8 cellular contexts compared by ENCODE assay signal in genomic region chr16:29961479-29962343, GRCh38. TPM values are rescaled to one million over a fixed set of nuclear protein-coding genes. Genes with fewer than 3 reads are reported as not detected.
DNase-seq lines count a peak whose midpoint lies in the region; FAIRE-seq and TF ChIP-seq lines count a peak whose summit lies in the region.

TMEM219 (plus strand) TSS chr16:29962079; CDS start chr16:29963144, 1,065 bp downstream.

- peak; percentile 95 for DNase-seq in ELF-1 (ENCODE audit: low read depth, low spot score)
- DNase-seq in H7: peak; percentile 99
- peak; percentile 93 for DNase-seq in MM.1S
- peak; percentile 91 to 98 for DNase-seq in SJSA1 (ENCODE audit: low read depth in 1 of 2, low spot score in 2 of 2)
- DNase-seq in activated naive CD4-positive, alpha-beta T cell (lab: John Stamatoyannopoulos, UW): peak; percentile 78 to 95 (median 85)
- peak; percentile 95 to 98 for DNase-seq in frontal cortex (ENCODE audit: low spot score in 2 of 2)
- DNase-seq in substantia nigra (lab: John Stamatoyannopoulos, UW): peak; percentile 33 to 97 (median 84)

- TF ChIP-seq CTCF in MM.1S (IDR thresholded peaks at IDR 0.05; ENCODE audit: low read length) (peak; percentile 29), neutrophil (IDR thresholded peaks at IDR 0.05) (peak; percentile 79)

- H3K36me3 ChIP-seq in H7 (replicated peaks; ENCODE audit: control insufficient read depth, insufficient read depth, low read length) (no peaks in the 10 kb centered on the region), MM.1S (replicated peaks; ENCODE audit: insufficient read depth, low read length) (no peaks in the 10 kb centered on the region), SJSA1 (no peaks in the 10 kb centered on the region), neutrophil (no peaks in the 10 kb centered on the region)

- H4K20me1 ChIP-seq in MM.1S (ENCODE audit: insufficient read depth, low read length): no peaks in the 10 kb centered on the region

- 0 out of 2 replicates have a peak, but pooled peaks cover 6% of the 10 kb centered on the region for H3F3A ChIP-seq in MM.1S (ENCODE audit: insufficient read depth, low read length)

- FAIRE-seq in frontal cortex (lab: Jason Lieb, UNC): no peak

- H2AFZ ChIP-seq in MM.1S (ENCODE audit: low read length): peak within 1 kb of the TSS; percentile 89

- no peaks in the 10 kb centered on the region for H3K27me3 ChIP-seq in H7 (ENCODE audit: control insufficient read depth, insufficient read depth, low read length)
- H3K27me3 ChIP-seq in MM.1S (replicated peaks; ENCODE audit: insufficient read depth, low read length): no peaks in the 10 kb centered on the region
- H3K27me3 ChIP-seq in SJSA1 (replicated peaks): no peaks in the 10 kb centered on the region
- H3K27me3 ChIP-seq in neutrophil: no peaks in the 10 kb centered on the region

- H3K4me2 ChIP-seq in MM.1S (ENCODE audit: low read depth, low read length): peak within 1 kb of the TSS; percentile 94

- peak within 1 kb of the TSS; percentile 55; the same call in 1 of the 2 replicates for H3K27ac ChIP-seq in MM.1S (ENCODE audit: low read length)
- H3K27ac ChIP-seq in SJSA1: peak within 1 kb of the TSS; percentile 50
- H3K27ac ChIP-seq in neutrophil: peak within 1 kb of the TSS; percentile 83
- H3K27ac ChIP-seq in substantia nigra (ENCODE audit: low read depth, low read length, poor library complexity, severe bottlenecking): peak within 1 kb of the TSS; percentile 94

- H3K79me2 ChIP-seq in MM.1S (ENCODE audit: low read length): no peaks in the 10 kb centered on the region

- H3K9ac ChIP-seq in MM.1S (ENCODE audit: low read length): peak within 1 kb of the TSS; percentile 84

- H3K4me3 ChIP-seq in H7 (ENCODE audit: insufficient read depth, low read depth, low read length) (peak within 1 kb of the TSS; percentile 80), MM.1S (ENCODE audit: low read length) (peak within 1 kb of the TSS; percentile 76), SJSA1 (peak within 1 kb of the TSS; percentile 53), neutrophil (ENCODE audit: low read depth in 1 of 2, low read length in 1 of 2) (peak within 1 kb of the TSS; percentile 78)

- no peaks in the 10 kb centered on the region for H3K9me2 ChIP-seq in MM.1S (replicated peaks; ENCODE audit: insufficient read depth, low read length)

- H3K4me1 ChIP-seq in MM.1S (ENCODE audit: low read length): peaks cover 5% of the 10 kb centered on the region; the same call in 1 of the 2 replicates
- peaks cover 14% of the 10 kb centered on the region for H3K4me1 ChIP-seq in SJSA1 (replicated peaks)
- H3K4me1 ChIP-seq in neutrophil (ENCODE audit: control insufficient read depth in 1 of 2, insufficient read depth in 1 of 2, low read depth in 1 of 2, low read length in 1 of 2): peaks cover 8 to 16% of the 10 kb centered on the region in 2 experiments

- H3K9me3 ChIP-seq in MM.1S (replicated peaks; ENCODE audit: insufficient read depth, low read length) (no peaks in the 10 kb centered on the region), SJSA1 (replicated peaks) (no peaks in the 10 kb centered on the region), neutrophil (no peaks in the 10 kb centered on the region)

RNA-seq across cellular contexts. Expression of gene TMEM219, which starts in this region (rescaled TPM):
- 88.0 and 97.6 TPM in 2 replicates for total RNA-seq in H7 (2014; rRNA removed; shearing (Covaris generic))
- total RNA-seq in SJSA1 (2014; rRNA removed; shearing (Covaris generic)): 86.2 and 143 TPM in 2 replicates
- 26.9 TPM for total RNA-seq in frontal cortex

Comparison
In these comparisons a context has a peak if more than half of its experiments do, and no peak if none do; other contexts are left out.
1. Peak in every context shown above with its lines: DNase-seq, H3K4me3 ChIP-seq and H3K27ac ChIP-seq.